1 cellular context compared by ENCODE assay signal in genomic region chr3:12796171-12797123, GRCh38.
TF ChIP-seq lines count a peak whose summit lies in the region.

CAND2 (plus strand) TSS chr3:12796680; CDS start chr3:12796721, 41 bp downstream.

TF ChIP-seq in H1, 55 proteins besides CTCF, POLR2A, EP300 and RAD21 (continued from another document):
- TF ChIP-seq CHD7 (IDR thresholded peaks at IDR 0.05; ENCODE audit: insufficient replicate concordance, low read length) (no peak), FOSL1 (IDR thresholded peaks at IDR 0.05; ENCODE audit: insufficient read depth, low read depth, low read length) (no peak), MAX (IDR thresholded peaks at IDR 0.05) (no peak), SIX5 (IDR thresholded peaks at IDR 0.05; ENCODE audit: low read depth, low read length) (no peak), ZNF274 (IDR thresholded peaks at IDR 0.05; ENCODE audit: borderline replicate concordance, extremely low read depth, low read length) (no peak), JUND (IDR thresholded peaks at IDR 0.05; ENCODE audit: low read length) (no peak), NRF1 (IDR thresholded peaks at IDR 0.05; ENCODE audit: low read depth, low read length) (no peak), RFX5 (IDR thresholded peaks at IDR 0.05; ENCODE audit: borderline replicate concordance, low read depth, low read length) (no peak), JUN (IDR thresholded peaks at IDR 0.05; ENCODE audit: low read depth, low read length) (no peak), NANOG (IDR thresholded peaks at IDR 0.05; ENCODE audit: insufficient read depth, low read depth, low read length, poor library complexity, severe bottlenecking) (no peak), YY1 (IDR thresholded peaks at IDR 0.05; ENCODE audit: low read depth, low read length) (peak; percentile 87), SRF (IDR thresholded peaks at IDR 0.05; ENCODE audit: low read depth, low read length) (no peak), E2F6 (IDR thresholded peaks at IDR 0.05) (peak; percentile 47; the same call in 1 of the 2 replicates), CHD1 (IDR thresholded peaks at IDR 0.05; ENCODE audit: low read depth, low read length) (no peak), SP4 (IDR thresholded peaks at IDR 0.05; ENCODE audit: low read length) (no peak), ASH2L (IDR thresholded peaks at IDR 0.05; ENCODE audit: low read length) (peak; percentile 84), MAFK (IDR thresholded peaks at IDR 0.05; ENCODE audit: low read depth, low read length) (no peak), SAP30 (IDR thresholded peaks at IDR 0.05; ENCODE audit: insufficient read depth, insufficient replicate concordance, low read length) (peak; percentile 20), RBBP5 (IDR thresholded peaks at IDR 0.05; ENCODE audit: borderline replicate concordance, low read depth, low read length) (peak; percentile 80), KDM5A (IDR thresholded peaks at IDR 0.05; ENCODE audit: low read length) (no peak), TEAD4 (IDR thresholded peaks at IDR 0.05; ENCODE audit: low read depth, low read length) (no peak), SP2 (IDR thresholded peaks at IDR 0.05; ENCODE audit: low read length) (no peak), ATF2 (IDR thresholded peaks at IDR 0.05; ENCODE audit: low read length) (no peak), CBX8 (IDR thresholded peaks at IDR 0.05; ENCODE audit: borderline replicate concordance, low read depth, low read length) (no peak), KDM1A (IDR thresholded peaks at IDR 0.05; ENCODE audit: borderline replicate concordance, low read length) (peak; percentile 94), POLR2AphosphoS5 (IDR thresholded peaks at IDR 0.05; ENCODE audit: low read depth, low read length) (no peak), SP1 (IDR thresholded peaks at IDR 0.05; ENCODE audit: low read depth, low read length) (no peak), CEBPB (IDR thresholded peaks at IDR 0.05; ENCODE audit: low read depth, low read length) (no peak), CREB1 (IDR thresholded peaks at IDR 0.05) (no peak), RNF2 (IDR thresholded peaks at IDR 0.05; ENCODE audit: borderline replicate concordance, low read depth, low read length, missing control alignments, poor library complexity, severe bottlenecking) (no peak), GABPA (IDR thresholded peaks at IDR 0.05; ENCODE audit: borderline replicate concordance, insufficient read depth, low read length) (no peak), KDM4A (IDR thresholded peaks at IDR 0.05; ENCODE audit: low read depth, low read length, severe bottlenecking) (peak; percentile 82), GTF2F1 (IDR thresholded peaks at IDR 0.05; ENCODE audit: borderline replicate concordance, low read depth, low read length) (no peak), SUZ12 (IDR thresholded peaks at IDR 0.05; ENCODE audit: low read length) (no peak), CBX5 (IDR thresholded peaks at IDR 0.05; ENCODE audit: low read depth, low read length) (no peak), TAF1 (IDR thresholded peaks at IDR 0.05; ENCODE audit: low read depth, low read length) (peak; percentile 47), POU5F1 (IDR thresholded peaks at IDR 0.05; ENCODE audit: low read depth, low read length) (no peak), SIRT6 (IDR thresholded peaks at IDR 0.05; ENCODE audit: low read length) (no peak), CHD2 (IDR thresholded peaks at IDR 0.05; ENCODE audit: low read length) (no peak), RXRA (IDR thresholded peaks at IDR 0.05; ENCODE audit: insufficient read depth, low read depth, low read length) (no peak), BACH1 (IDR thresholded peaks at IDR 0.05; ENCODE audit: low read length) (no peak), EZH2 (IDR thresholded peaks at IDR 0.05; ENCODE audit: low read depth, low read length, severe bottlenecking) (no peak), USF2 (IDR thresholded peaks at IDR 0.05; ENCODE audit: low read length) (no peak), TCF12 (IDR thresholded peaks at IDR 0.05; ENCODE audit: low read depth, low read length) (no peak), TBP (IDR thresholded peaks at IDR 0.05; ENCODE audit: low read depth, low read length) (no peak; the same call in 1 of the 2 replicates), BCL11A (IDR thresholded peaks at IDR 0.05; ENCODE audit: low read depth in 2 of 2, low read length in 2 of 2) (no peak), EGR1 (IDR thresholded peaks at IDR 0.05; ENCODE audit: borderline replicate concordance, low read depth, low read length) (no peak), ATF3 (IDR thresholded peaks at IDR 0.05; ENCODE audit: insufficient read depth, low read depth, low read length) (no peak), PHF8 (conservative IDR thresholded peaks at IDR 0.05; ENCODE audit: low read depth, low read length) (peak; percentile 54)
